8 cellular contexts compared by ENCODE assay signal in the genomic region with DNA sequence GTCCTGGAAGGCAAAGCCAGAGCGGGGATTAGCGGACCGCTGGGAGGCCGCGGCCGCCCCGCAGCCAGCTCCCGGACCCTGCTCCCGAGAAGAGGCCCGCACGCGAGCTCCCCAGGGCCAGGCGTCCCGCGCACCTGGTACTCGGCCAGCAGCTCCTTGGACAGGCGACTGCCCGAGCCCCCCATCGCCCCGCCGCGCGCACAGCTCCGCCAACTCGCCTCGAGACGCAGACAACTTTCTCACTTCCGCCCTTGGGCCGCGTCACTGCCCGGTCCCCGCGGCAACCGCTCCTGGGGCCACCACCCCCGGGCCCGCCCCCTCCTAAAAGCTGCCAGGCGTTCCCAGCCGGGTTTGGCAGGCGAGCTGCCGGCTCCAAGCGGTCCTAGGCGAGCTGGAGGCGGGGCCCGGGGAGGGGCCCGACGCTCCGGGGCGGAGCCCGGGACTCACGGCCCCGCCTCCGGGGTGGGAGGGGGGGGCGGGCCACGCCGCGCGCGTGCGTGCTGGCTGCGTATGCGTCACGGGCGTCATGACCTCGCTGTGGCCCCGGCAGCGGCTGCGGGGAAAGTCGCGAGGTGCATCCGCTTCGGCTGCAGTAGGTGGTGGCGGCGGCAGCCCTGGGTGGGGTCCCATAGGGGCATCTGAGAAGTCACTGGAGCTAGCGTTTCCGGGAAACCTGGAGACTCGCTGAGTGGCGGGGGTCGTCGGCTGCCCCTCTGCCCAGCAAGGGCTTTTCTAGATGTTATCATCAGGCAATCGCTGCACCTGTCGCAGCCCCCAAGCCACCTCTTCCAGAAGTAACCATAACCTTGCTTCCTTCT. TPM values are rescaled to one million over a fixed set of nuclear protein-coding genes. Genes with fewer than 3 reads are reported as not detected.
DNase-seq lines count a peak whose midpoint lies in the region; ATAC-seq, FAIRE-seq and TF ChIP-seq lines count a peak whose summit lies in the region.

Gene CIB1 (minus strand): TSS at position 241 of the 818 bp plus-strand sequence. CDS start 56 bp downstream, at position 185.
Gene GDPGP1 (plus strand): TSS at position 509 of the 818 bp plus-strand sequence. CDS start 6,700 bp downstream, outside the sequence.

- H3K4me3 Mint-ChIP-seq in activated naive CD4-positive, alpha-beta T cell treated with anti-CD3 and anti-CD28 coated beads for 36 hours = peak within 1 kb of the TSS; percentile 89

- peak; percentile 97 for DNase-seq in GM06990 (ENCODE audit: extremely low read depth, insufficient read length)
- peak; percentile 99 for DNase-seq in NB4 (ENCODE audit: low read depth)
- peak; percentile 89 for DNase-seq in SK-N-DZ (ENCODE audit: low spot score)
- DNase-seq in activated naive CD4-positive, alpha-beta T cell treated with anti-CD3 and anti-CD28 coated beads for 36 hours = peak; percentile 98
- peak; percentile 99 to 100 for DNase-seq in frontal cortex (ENCODE audit: low spot score in 2 of 2)
- peak; percentile 70 to 99 (median 95) for DNase-seq in substantia nigra (lab: John Stamatoyannopoulos, UW)

- H3K27me3 ChIP-seq in GM06990 (replicated peaks; ENCODE audit: control insufficient read depth, insufficient read depth, low read length) (no peaks in the 10 kb centered on the region), neutrophil (no peaks in the 10 kb centered on the region)

- H3K4me3 ChIP-seq in GM06990 (replicated peaks; ENCODE audit: low read depth, low read length) (peak within 1 kb of the TSS; percentile 90), NB4 (ENCODE audit: low read depth, low read length) (peak within 1 kb of the TSS; percentile 96), neutrophil (ENCODE audit: low read depth in 1 of 2, low read length in 1 of 2) (peak within 1 kb of the TSS; percentile 84 to 85)

- peak; percentile 86 for ATAC-seq in HG02571 (IDR thresholded peaks at IDR 0.05; ENCODE audit: unreplicated experiment)

- H3K27ac ChIP-seq in neutrophil = peak within 1 kb of the TSS; percentile 97
- H3K27ac ChIP-seq in substantia nigra (ENCODE audit: low read depth, low read length, poor library complexity, severe bottlenecking) = peak within 1 kb of the TSS; percentile 84

- TF ChIP-seq POLR2A in NB4 (IDR thresholded peaks at IDR 0.05; ENCODE audit: extremely low read depth, insufficient read length) = peak; percentile 74

- peaks cover 35% of the 10 kb centered on the region for H3K36me3 Mint-ChIP-seq in activated naive CD4-positive, alpha-beta T cell treated with anti-CD3 and anti-CD28 coated beads for 36 hours (ENCODE audit: low read depth)

- intact Hi-C loops in activated naive CD4-positive, alpha-beta T cell treated with anti-CD3 and anti-CD28 coated beads for 36 hours (cut with micrococcal nuclease) = loop anchor here (1.0 to 5.0 kb wide), 10 partner anchors 31 to 698 kb away; partner anchors contain the start of genes AP3S2, HDDC3, IQGAP1 and NGRN

- FAIRE-seq in frontal cortex (lab: Jason Lieb, UNC) = no peak

- no peaks in the 10 kb centered on the region for H3K9me3 ChIP-seq in neutrophil

- CTCF ChIA-PET in activated naive CD4-positive, alpha-beta T cell treated with anti-CD3 and anti-CD28 coated beads for 36 hours (lab: Charles Lee) = interaction anchor here (0.6 to 2.0 kb wide), 13 partner anchors 11 to 599 kb away, joined by 3 to 5 read pairs (median 3); no protein-coding TSS in a partner anchor

- H3K9me3 Mint-ChIP-seq in activated naive CD4-positive, alpha-beta T cell treated with anti-CD3 and anti-CD28 coated beads for 36 hours = no peaks in the 10 kb centered on the region

- H3K4me1 ChIP-seq in neutrophil (ENCODE audit: control insufficient read depth in 1 of 2, insufficient read depth in 1 of 2, low read depth in 1 of 2, low read length in 1 of 2) = peaks cover 44 to 46% of the 10 kb centered on the region in 2 experiments

- H3K27ac Mint-ChIP-seq in activated naive CD4-positive, alpha-beta T cell treated with anti-CD3 and anti-CD28 coated beads for 36 hours = peak within 1 kb of the TSS; percentile 90

- H3K36me3 ChIP-seq in GM06990 (ENCODE audit: control insufficient read depth, insufficient read depth, low read length) (peaks cover 10% of the 10 kb centered on the region), neutrophil (peaks cover 20% of the 10 kb centered on the region)

- H3K27me3 Mint-ChIP-seq in activated naive CD4-positive, alpha-beta T cell treated with anti-CD3 and anti-CD28 coated beads for 36 hours (ENCODE audit: low read depth) = no peaks in the 10 kb centered on the region

- peaks cover 49% of the 10 kb centered on the region for H3K4me1 Mint-ChIP-seq in activated naive CD4-positive, alpha-beta T cell treated with anti-CD3 and anti-CD28 coated beads for 36 hours (ENCODE audit: low read depth)

- no peak for TF ChIP-seq CTCF in GM06990 (IDR thresholded peaks at IDR 0.05; ENCODE audit: insufficient read depth, low read length, poor library complexity, severe bottlenecking)
- no peak for TF ChIP-seq CTCF in NB4 (IDR thresholded peaks at IDR 0.05; ENCODE audit: low read depth, low read length)
- TF ChIP-seq CTCF in neutrophil (IDR thresholded peaks at IDR 0.05) = peak; percentile 44

RNA-seq across cellular contexts. Expression of gene CIB1, which starts in this region (rescaled TPM):
- 5.1 and 9.0 TPM in 2 replicates for polyA plus RNA-seq in SK-N-DZ (2014; cell fraction: cytosol; rRNA removed)
- 9.1 and 10.9 TPM in 2 replicates for polyA plus RNA-seq in SK-N-DZ (2014; cell fraction: nucleus; rRNA removed)
- 100 to 1,000 TPM; 156 to 171 TPM for total RNA-seq in activated naive CD4-positive, alpha-beta T cell treated with anti-CD3 and anti-CD28 coated beads for 36 hours
- 3.7 TPM for total RNA-seq in frontal cortex

RNA-seq across cellular contexts. Expression of gene GDPGP1, which starts in this region (rescaled TPM):
- polyA plus RNA-seq in SK-N-DZ (2014; cell fraction: cytosol; rRNA removed) = 2.2 and 3.7 TPM in 2 replicates
- 1.7 and 4.8 TPM in 2 replicates for polyA plus RNA-seq in SK-N-DZ (2014; cell fraction: nucleus; rRNA removed)
- total RNA-seq in activated naive CD4-positive, alpha-beta T cell treated with anti-CD3 and anti-CD28 coated beads for 36 hours = 1 to 10 TPM; 1.5 to 3.6 TPM
- total RNA-seq in frontal cortex = 4.9 TPM

Comparison
In these comparisons a context has a peak if more than half of its experiments do, and no peak if none do; other contexts are left out.
1. Peak in every context shown above with its lines: DNase-seq, ATAC-seq, H3K4me3 ChIP-seq and H3K27ac ChIP-seq.
2. RNA of gene CIB1 (total RNA-seq): 156 to 171 TPM in activated naive CD4-positive, alpha-beta T cell treated with anti-CD3 and anti-CD28 coated beads for 36 hours; 3.7 TPM in frontal cortex (single experiment); every median in the first group is over 10 times any median in the second.